Comparison of ENCODE assay signal across 18 cellular contexts in genomic region chr10:76420725-76421124, GRCh38.
"Had no signal": no experiment of that assay in that cellular context is flagged by ENCODE, and none has a peak within 500 bp of the region (broad histone marks: within the 10 kb centered on the region; RNA-seq: fewer than 3 reads in every experiment).

No MANE protein-coding gene starts in this region.

- FAIRE-seq: urothelium cell line had no signal

- ATAC-seq: left ventricle myocardium superior; natural killer cell treated with Interleukin-12 subunit alpha and Interleukin-12 subunit beta and Interleukin-15 and Interleukin-18, amount 100 ng/mL, for 72 hours; right cardiac atrium; stimulated activated naive B cell treated with anti-CD40 and anti-IgM and Interleukin-4, amounts not matched to agents 10 μg/mL and 1 μg/mL and 100 μg/mL, for 72 hours had no signal

- H3K4me3 ChIP-seq: dorsolateral prefrontal cortex, lung, prostate gland, skin epidermis, thoracic aorta, tibial nerve, upper lobe of left lung had no signal

- H3K27me3 ChIP-seq: dorsolateral prefrontal cortex, neutrophil, tibial nerve, upper lobe of left lung had no signal

- H3K27ac ChIP-seq: dorsolateral prefrontal cortex, neutrophil, prostate gland, skin epidermis, thoracic aorta, tibial nerve, upper lobe of left lung had no signal

- H3K9me3 ChIP-seq: neutrophil, prostate gland, thoracic aorta had no signal

- DNase-seq: dorsolateral prefrontal cortex; effector CD4-positive, alpha-beta T cell; kidney; left ventricle myocardium superior; naive B cell; right cardiac atrium; stimulated activated CD4-positive, alpha-beta T cell treated with anti-CD3 and anti-CD28 coated beads, Interleukin-15, amount 100 ng/mL, for 24 hours; stimulated activated CD4-positive, alpha-beta T cell treated with anti-CD3 and anti-CD28 coated beads, Interleukin-2, amount 100 ng/mL, for 48 hours; stimulated activated naive B cell treated with anti-CD40 and anti-IgM and Interleukin-4, amounts not matched to agents 10 μg/mL and 1 μg/mL and 100 μg/mL, for 72 hours; upper lobe of left lung had no signal

- H3K36me3 ChIP-seq: neutrophil, prostate gland, thoracic aorta, tibial nerve, upper lobe of left lung had no signal

- H3K4me1 ChIP-seq: prostate gland, tibial nerve had no signal
